8 cellular contexts compared by ENCODE assay signal in genomic region chr3:39146611-39147373, GRCh38. TPM values are rescaled to one million over a fixed set of nuclear protein-coding genes. Genes with fewer than 3 reads are reported as not detected.
DNase-seq lines count a peak whose midpoint lies in the region; ATAC-seq, FAIRE-seq and TF ChIP-seq lines count a peak whose summit lies in the region.

No MANE protein-coding gene starts in this region.

- DNase-seq in GDM1 (lab: John Stamatoyannopoulos, UW) = peak; percentile 90
- peak; percentile 58 for DNase-seq in WERI-Rb-1
- peak; percentile 92 for DNase-seq in bronchial epithelial cell (ENCODE audit: low read depth)
- peak; percentile 63 for DNase-seq in left lobe of liver (ENCODE audit: low spot score)
- peak; percentile 84 for DNase-seq in stimulated activated CD4-positive, alpha-beta T cell treated with anti-CD3 and anti-CD28 coated beads, Interleukin-4, amount 100 ng/mL, for 24 hours
- DNase-seq in NCI-H1436 (lab: John Stamatoyannopoulos, UW) = no peak
- no peak for DNase-seq in NCI-H1436 treated with DMSO at 0.1 percent for 48 hours (lab: John Stamatoyannopoulos, UW)

- H3K4me1 ChIP-seq in HUES64 (ENCODE audit: insufficient read depth, low read length) = peaks cover 46% of the 10 kb centered on the region

- no peak overlapping the region; the same call in 1 of the 2 replicates for H3K27ac ChIP-seq in HUES64 (ENCODE audit: low read depth, low read length)
- peak overlapping the region; percentile 87 for H3K27ac ChIP-seq in WERI-Rb-1

- 0 out of 2 replicates have a peak overlapping the region, but pooled peaks have one; percentile 29 for H3K9ac ChIP-seq in HUES64 (ENCODE audit: low read depth, low read length)

- no peaks in the 10 kb centered on the region for H3K9me3 ChIP-seq in HUES64 (ENCODE audit: insufficient read depth, low read depth, low read length)
- H3K9me3 ChIP-seq in WERI-Rb-1 (ENCODE audit: severe bottlenecking) = no peaks in the 10 kb centered on the region

- H3K36me3 ChIP-seq in HUES64 (ENCODE audit: insufficient read depth, low read length) (peaks cover 48% of the 10 kb centered on the region), WERI-Rb-1 (peaks cover 51% of the 10 kb centered on the region), bronchial epithelial cell (ENCODE audit: control insufficient read depth, insufficient read depth, low read length) (peaks cover 27% of the 10 kb centered on the region)

- TF ChIP-seq CTCF in WERI-Rb-1 (IDR thresholded peaks at IDR 0.05; ENCODE audit: low read depth, low read length) (no peak), bronchial epithelial cell (IDR thresholded peaks at IDR 0.05; ENCODE audit: insufficient read depth, low read length, severe bottlenecking) (no peak)

- no peak overlapping the region for H3K4me3 ChIP-seq in HUES64 (ENCODE audit: low read length)
- H3K4me3 ChIP-seq in WERI-Rb-1 (ENCODE audit: low read depth, low read length) = no peak overlapping the region
- no peak overlapping the region for H3K4me3 ChIP-seq in bronchial epithelial cell (ENCODE audit: low read depth, low read length)

- peak; percentile 1 for ATAC-seq in left lobe of liver

- FAIRE-seq in bronchial epithelial cell (lab: Jason Lieb, UNC) = no peak

- 77% methylated on average over 10 of the region's 11 CpGs for WGBS in HUES64

- no peaks in the 10 kb centered on the region for H3K27me3 ChIP-seq in HUES64 (ENCODE audit: insufficient read depth, low read length)
- H3K27me3 ChIP-seq in WERI-Rb-1 (ENCODE audit: insufficient read depth, low read depth, severe bottlenecking) = no peaks in the 10 kb centered on the region
- no peaks in the 10 kb centered on the region for H3K27me3 ChIP-seq in bronchial epithelial cell (ENCODE audit: control insufficient read depth, insufficient read depth, low read length)

RNA-seq across cellular contexts. Expression of gene CSRNP1, which starts 6.6 kb away (rescaled TPM):
- 5.1 TPM for polyA plus RNA-seq in HUES64 (2013, experiment 1 of 2)
- polyA plus RNA-seq in HUES64 (2013, experiment 2 of 2) = 5.8 TPM
- total RNA-seq in bronchial epithelial cell (5.0 and 7.0 TPM in 2 replicates), left lobe of liver (9.0 TPM)

RNA-seq across cellular contexts. Expression of gene TTC21A, which starts 39.3 kb away (rescaled TPM):
- polyA plus RNA-seq in HUES64 (2013, experiment 1 of 2) = 1.00 TPM
- 1.6 TPM for polyA plus RNA-seq in HUES64 (2013, experiment 2 of 2)
- 1.1 and 1.8 TPM in 2 replicates for total RNA-seq in bronchial epithelial cell
- 2.3 TPM for total RNA-seq in left lobe of liver

RNA-seq across cellular contexts. Expression of gene GORASP1, which starts 39.4 kb away (rescaled TPM):
- polyA plus RNA-seq in HUES64 (2013, experiment 1 of 2) = 16.2 TPM
- 21.9 TPM for polyA plus RNA-seq in HUES64 (2013, experiment 2 of 2)
- 17.9 and 24.6 TPM in 2 replicates for total RNA-seq in bronchial epithelial cell
- total RNA-seq in left lobe of liver = 39.4 TPM

RNA-seq across cellular contexts. Expression of gene XIRP1, which starts 45.6 kb away (rescaled TPM):
- not detected for polyA plus RNA-seq in HUES64 (2013, experiment 1 of 2)
- 0.13 TPM for polyA plus RNA-seq in HUES64 (2013, experiment 2 of 2)
- total RNA-seq in bronchial epithelial cell (not detected in 2 replicates), left lobe of liver (not detected)

Comparison
In these comparisons a context has a peak if more than half of its experiments do, and no peak if none do; other contexts are left out.
1. DNase-seq: peak in GDM1 (single experiment), WERI-Rb-1 (single experiment), bronchial epithelial cell (single experiment), left lobe of liver (single experiment) and stimulated activated CD4-positive, alpha-beta T cell treated with anti-CD3 and anti-CD28 coated beads, Interleukin-4, amount 100 ng/mL, for 24 hours (single experiment); none in NCI-H1436 (single experiment) and NCI-H1436 treated with DMSO at 0.1 percent for 48 hours (single experiment).